In the genomic region with DNA sequence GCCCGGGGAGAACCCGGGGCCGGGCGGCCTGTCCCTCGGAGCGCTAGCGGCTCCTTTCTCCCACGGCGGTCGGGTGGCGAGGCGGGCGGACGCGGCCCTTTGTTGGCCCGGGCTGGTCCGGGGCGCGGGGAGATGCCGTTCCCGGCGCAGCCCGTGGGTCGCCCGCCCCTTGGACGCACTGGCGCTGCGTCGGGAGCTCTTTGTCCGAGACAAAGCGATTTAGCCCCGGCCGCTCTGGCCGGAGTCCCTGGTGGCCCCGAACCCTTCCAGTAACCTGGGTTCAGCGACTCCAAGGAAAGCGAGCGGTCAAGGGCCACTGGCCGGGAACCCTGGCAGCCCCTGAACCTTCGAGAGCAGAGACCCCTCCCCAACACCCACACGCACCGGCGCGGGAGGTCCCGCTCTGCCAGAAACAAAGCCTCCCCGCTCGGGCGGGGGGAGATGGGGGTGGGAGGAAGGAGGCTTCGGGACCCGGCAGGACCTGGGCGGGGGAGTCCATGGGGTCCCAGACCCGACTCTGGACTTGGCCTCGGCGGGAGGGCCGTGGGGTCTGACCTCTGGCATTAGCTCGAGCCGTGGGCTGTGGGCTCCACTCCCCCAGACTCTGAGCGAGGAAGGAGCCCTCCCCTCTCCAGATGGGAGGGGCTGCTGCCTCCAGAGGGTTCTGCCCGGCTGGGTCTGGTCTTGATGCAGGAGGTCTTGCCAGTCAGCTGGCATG, we compare ENCODE assay signal across 9 cellular contexts. TPM values are rescaled to one million over a fixed set of nuclear protein-coding genes. Genes with fewer than 3 reads are reported as not detected.
DNase-seq lines count a peak whose midpoint lies in the region; ATAC-seq and TF ChIP-seq lines count a peak whose summit lies in the region.
"Had no signal": no experiment of that assay in that cellular context is flagged by ENCODE, and none has a peak within 500 bp of the region (broad histone marks: within the 10 kb centered on the region; RNA-seq: fewer than 3 reads in every experiment).

No MANE protein-coding gene starts in this region.

- intact Hi-C loops in OCI-LY7 (cut with micrococcal nuclease; ENCODE audit: unreplicated experiment) = no loop called here

- H3K27ac Mint-ChIP-seq in T-helper 2 cell treated with Interferon-gamma antibody and Interleukin-4, amounts not matched to agents 5 μg/mL and 100 μg/mL, for 36 hours = no peak overlapping the region
- H3K27ac Mint-ChIP-seq in activated naive CD8-positive, alpha-beta T cell treated with anti-CD3 and anti-CD28 coated beads, Interleukin-2, amount 50 U/mL, for 24 hours = no peak overlapping the region
- no peak overlapping the region for H3K27ac Mint-ChIP-seq in stimulated activated naive CD8-positive, alpha-beta T cell treated with anti-CD3 and anti-CD28 coated beads, Interleukin-15, amount 100 ng/mL, for 72 hours
- H3K27ac Mint-ChIP-seq: CD8-positive, alpha-beta T cell had no signal

- no peaks in the 10 kb centered on the region for H4K20me1 ChIP-seq in OCI-LY7 (ENCODE audit: insufficient read depth, low read length)

- H3K4me2 ChIP-seq in OCI-LY7 (ENCODE audit: low read length) = no peak overlapping the region

- no peaks in the 10 kb centered on the region for H3K4me1 ChIP-seq in OCI-LY7 (ENCODE audit: insufficient read depth, low read length, poor library complexity, severe bottlenecking)

- no peaks in the 10 kb centered on the region for H3K9me2 ChIP-seq in OCI-LY7 (ENCODE audit: insufficient read depth, low read length)

- ATAC-seq in activated naive CD8-positive, alpha-beta T cell treated with anti-CD3 and anti-CD28 coated beads, Interleukin-2, amount 50 U/mL, for 24 hours = no peak
- ATAC-seq in stimulated activated naive CD8-positive, alpha-beta T cell treated with anti-CD3 and anti-CD28 coated beads, Interleukin-15, amount 100 ng/mL, for 72 hours = peak; percentile 25

- CTCF ChIA-PET in OCI-LY7 (lab: Charles Lee; ENCODE audit: unreplicated experiment) = no interaction called here

- peaks cover 36% of the 10 kb centered on the region for H3K27me3 Mint-ChIP-seq in T-helper 2 cell treated with Interferon-gamma antibody and Interleukin-4, amounts not matched to agents 5 μg/mL and 100 μg/mL, for 36 hours (ENCODE audit: low read depth)
- H3K27me3 Mint-ChIP-seq in activated naive CD8-positive, alpha-beta T cell treated with anti-CD3 and anti-CD28 coated beads, Interleukin-2, amount 50 U/mL, for 24 hours = peaks cover 36% of the 10 kb centered on the region
- H3K27me3 Mint-ChIP-seq in stimulated activated naive CD8-positive, alpha-beta T cell treated with anti-CD3 and anti-CD28 coated beads, Interleukin-15, amount 100 ng/mL, for 72 hours = peaks cover 71% of the 10 kb centered on the region

- no TSS peak for BruUV-seq in OCI-LY7 (replicated peaks; lab: Mats Ljungman, UMichigan)

- H3K4me3 ChIP-seq in iPS-18c (ENCODE audit: insufficient read depth, low read depth, low read length) (peak overlapping the region; percentile 68), OCI-LY7 (ENCODE audit: low read depth, low read length, poor library complexity, severe bottlenecking) (no peak overlapping the region)

- no peaks in the 10 kb centered on the region for H3K36me3 ChIP-seq in OCI-LY7 (ENCODE audit: insufficient read depth, low read length)

- no peaks in the 10 kb centered on the region for H3K9me3 Mint-ChIP-seq in T-helper 2 cell treated with Interferon-gamma antibody and Interleukin-4, amounts not matched to agents 5 μg/mL and 100 μg/mL, for 36 hours
- H3K9me3 Mint-ChIP-seq in activated naive CD8-positive, alpha-beta T cell treated with anti-CD3 and anti-CD28 coated beads, Interleukin-2, amount 50 U/mL, for 24 hours = peaks cover 5% of the 10 kb centered on the region
- H3K9me3 Mint-ChIP-seq in stimulated activated naive CD8-positive, alpha-beta T cell treated with anti-CD3 and anti-CD28 coated beads, Interleukin-15, amount 100 ng/mL, for 72 hours = no peaks in the 10 kb centered on the region
- H3K9me3 Mint-ChIP-seq: CD8-positive, alpha-beta T cell had no signal

- H3K9me3 ChIP-seq in iPS-18c (ENCODE audit: control insufficient read depth, insufficient read depth, low read length) (peaks cover 6% of the 10 kb centered on the region), OCI-LY7 (ENCODE audit: low read length) (no peaks in the 10 kb centered on the region)

- H3K36me3 Mint-ChIP-seq in T-helper 2 cell treated with Interferon-gamma antibody and Interleukin-4, amounts not matched to agents 5 μg/mL and 100 μg/mL, for 36 hours (ENCODE audit: low read depth) = no peaks in the 10 kb centered on the region
- peaks cover 4% of the 10 kb centered on the region for H3K36me3 Mint-ChIP-seq in activated naive CD8-positive, alpha-beta T cell treated with anti-CD3 and anti-CD28 coated beads, Interleukin-2, amount 50 U/mL, for 24 hours (ENCODE audit: low read depth)
- H3K36me3 Mint-ChIP-seq: CD8-positive, alpha-beta T cell had no signal

- POLR2A ChIA-PET in OCI-LY7 (lab: Charles Lee) = no interaction called here

- no peak for TF ChIP-seq CTCF in OCI-LY7 (conservative IDR thresholded peaks at IDR 0.05; ENCODE audit: low read length)

- DNase-seq in T-helper 2 cell treated with Interferon-gamma antibody and Interleukin-4, amounts not matched to agents 5 μg/mL and 100 μg/mL, for 36 hours (ENCODE audit: low spot score) = no peak
- DNase-seq in T-helper 2 cell = no peak
- no peak for DNase-seq in activated naive CD8-positive, alpha-beta T cell treated with anti-CD3 and anti-CD28 coated beads, Interleukin-2, amount 50 U/mL, for 24 hours
- no peak for DNase-seq in stimulated activated naive CD8-positive, alpha-beta T cell treated with anti-CD3 and anti-CD28 coated beads, Interleukin-15, amount 100 ng/mL, for 72 hours
- DNase-seq in NCI-H526 treated with DMSO at 0.1 percent for 48 hours (lab: John Stamatoyannopoulos, UW) = no peak
- DNase-seq in SIG-M5 treated with dmso at 0.1 percent for 504 hours (lab: John Stamatoyannopoulos, UW; ENCODE audit: unreplicated experiment) = no peak
- DNase-seq in OCI-LY7 (ENCODE audit: low spot score) = no peak

- H2AFZ ChIP-seq in OCI-LY7 (ENCODE audit: low read length) = no peak overlapping the region

- H3K79me2 ChIP-seq in OCI-LY7 (ENCODE audit: insufficient read depth, low read depth, low read length) = no peaks in the 10 kb centered on the region

- no peak overlapping the region for H3K27ac ChIP-seq in OCI-LY7 (ENCODE audit: low read depth, low read length, poor library complexity, severe bottlenecking)

- peak overlapping the region; percentile 49 for H3K4me3 Mint-ChIP-seq in T-helper 2 cell treated with Interferon-gamma antibody and Interleukin-4, amounts not matched to agents 5 μg/mL and 100 μg/mL, for 36 hours
- H3K4me3 Mint-ChIP-seq in activated naive CD8-positive, alpha-beta T cell treated with anti-CD3 and anti-CD28 coated beads, Interleukin-2, amount 50 U/mL, for 24 hours = peak overlapping the region; percentile 67
- H3K4me3 Mint-ChIP-seq in stimulated activated naive CD8-positive, alpha-beta T cell treated with anti-CD3 and anti-CD28 coated beads, Interleukin-15, amount 100 ng/mL, for 72 hours = peak overlapping the region; percentile 22 to 73

- H3K4me1 Mint-ChIP-seq in T-helper 2 cell treated with Interferon-gamma antibody and Interleukin-4, amounts not matched to agents 5 μg/mL and 100 μg/mL, for 36 hours (ENCODE audit: low read depth) = peaks cover 2% of the 10 kb centered on the region
- peaks cover 10% of the 10 kb centered on the region for H3K4me1 Mint-ChIP-seq in activated naive CD8-positive, alpha-beta T cell treated with anti-CD3 and anti-CD28 coated beads, Interleukin-2, amount 50 U/mL, for 24 hours
- H3K4me1 Mint-ChIP-seq in stimulated activated naive CD8-positive, alpha-beta T cell treated with anti-CD3 and anti-CD28 coated beads, Interleukin-15, amount 100 ng/mL, for 72 hours = peaks cover 29% of the 10 kb centered on the region

RNA-seq across cellular contexts. Expression of a gene that starts 0.8 kb away (rescaled TPM):
- total RNA-seq in OCI-LY7 (2014; rRNA removed; shearing (Covaris generic)) = not detected in 2 replicates
- total RNA-seq in OCI-LY7 (2022) = not detected in 2 replicates
